Comparison of ENCODE assay signal across 19 cellular contexts in genomic region chr2:30201990-30202389, GRCh38. TPM values are rescaled to one million over a fixed set of nuclear protein-coding genes. Genes with fewer than 3 reads are reported as not detected.
DNase-seq lines count a peak whose midpoint lies in the region; ATAC-seq, FAIRE-seq and TF ChIP-seq lines count a peak whose summit lies in the region.
"Had no signal": no experiment of that assay in that cellular context is flagged by ENCODE, and none has a peak within 500 bp of the region (broad histone marks: within the 10 kb centered on the region; RNA-seq: fewer than 3 reads in every experiment).

No MANE protein-coding gene starts in this region.

- H3K36me3 Mint-ChIP-seq in activated CD4-positive, alpha-beta memory T cell treated with anti-CD3 and anti-CD28 coated beads, Interleukin-2, amount 10 ng/mL, durations not matched to agents 7 days and 5 days (ENCODE audit: low read depth): no peaks in the 10 kb centered on the region
- H3K36me3 Mint-ChIP-seq: brain; naive thymus-derived CD8-positive, alpha-beta T cell had no signal

- no peak for TF ChIP-seq CTCF in pancreas (IDR thresholded peaks at IDR 0.05)

- H3K9me3 Mint-ChIP-seq in activated CD4-positive, alpha-beta memory T cell treated with anti-CD3 and anti-CD28 coated beads, Interleukin-2, amount 10 ng/mL, durations not matched to agents 7 days and 5 days: no peaks in the 10 kb centered on the region
- H3K9me3 Mint-ChIP-seq: naive thymus-derived CD8-positive, alpha-beta T cell had no signal

- POLR2A ChIA-PET in activated CD4-positive, alpha-beta memory T cell treated with anti-CD3 and anti-CD28 coated beads, Interleukin-2, amount 10 ng/mL, durations not matched to agents 7 days and 5 days (lab: Charles Lee): no interaction called here

- CTCF ChIA-PET in activated CD4-positive, alpha-beta memory T cell treated with anti-CD3 and anti-CD28 coated beads, Interleukin-2, amount 10 ng/mL, durations not matched to agents 7 days and 5 days (lab: Charles Lee): interaction anchor here (1.0 to 1.8 kb wide), 3 partner anchors 37 to 510 kb away, joined by 4 to 9 read pairs (median 7); no protein-coding TSS in a partner anchor

- no peak overlapping the region for H3K4me3 Mint-ChIP-seq in activated CD4-positive, alpha-beta memory T cell treated with anti-CD3 and anti-CD28 coated beads, Interleukin-2, amount 10 ng/mL, durations not matched to agents 7 days and 5 days
- H3K4me3 Mint-ChIP-seq: brain; naive thymus-derived CD8-positive, alpha-beta T cell had no signal

- WGBS in pancreas, 2 donors: 19% methylated on average over 1 of the region's 1 CpG

- no peaks in the 10 kb centered on the region for H3K4me1 Mint-ChIP-seq in activated CD4-positive, alpha-beta memory T cell treated with anti-CD3 and anti-CD28 coated beads, Interleukin-2, amount 10 ng/mL, durations not matched to agents 7 days and 5 days

- no peaks in the 10 kb centered on the region for H3K9me3 ChIP-seq in pancreas
- H3K9me3 ChIP-seq: SJSA1 had no signal

- H3K4me1 ChIP-seq in pancreas: peaks cover 0 to 6% (median 0%) of the 10 kb centered on the region in 3 donors
- H3K4me1 ChIP-seq: SJSA1 had no signal

- H3K36me3 ChIP-seq in pancreas: no peaks in the 10 kb centered on the region
- H3K36me3 ChIP-seq: SJSA1 had no signal

- no peaks in the 10 kb centered on the region for H3K27me3 Mint-ChIP-seq in activated CD4-positive, alpha-beta memory T cell treated with anti-CD3 and anti-CD28 coated beads, Interleukin-2, amount 10 ng/mL, durations not matched to agents 7 days and 5 days
- H3K27me3 Mint-ChIP-seq: naive thymus-derived CD8-positive, alpha-beta T cell had no signal

- DNase-seq in AG08396 (ENCODE audit: low spot score): peak; percentile 19
- DNase-seq in astrocyte of the hippocampus (ENCODE audit: low read depth, low spot score): peak; percentile 24
- peak; percentile 43 for DNase-seq in left cardiac atrium
- no peak for DNase-seq in pancreas
- no peak for DNase-seq in SKM-1 treated with dmso at 0.1 percent for 144 hours (lab: John Stamatoyannopoulos, UW; ENCODE audit: unreplicated experiment)
- DNase-seq in amniotic stem cell (lab: John Stamatoyannopoulos, UW): no peak
- no peak for DNase-seq in activated CD4-positive, alpha-beta memory T cell treated with anti-CD3 and anti-CD28 coated beads, Interleukin-2, amount 10 ng/mL, durations not matched to agents 7 days and 5 days
- DNase-seq: activated effector memory CD4-positive, alpha-beta T cell treated with anti-CD3 and anti-CD28 coated beads, Interleukin-2, amount 50 U/mL, for 16 hours; effector CD8-positive, alpha-beta T cell; glutamatergic neuron; Kasumi-1; naive thymus-derived CD8-positive, alpha-beta T cell; NCI-H2081; stimulated activated naive CD8-positive, alpha-beta T cell treated with anti-CD3 and anti-CD28 coated beads, Interleukin-15, Interleukin-2, amounts not matched to agents 100 U/mL and 50 U/mL, for 24 hours had no signal

- H3K27ac ChIP-seq in pancreas: peak overlapping the region in 1 of 4 donors; percentile 14
- H3K27ac ChIP-seq: HL-60, SJSA1 had no signal

- no peak overlapping the region for H3K27ac Mint-ChIP-seq in activated CD4-positive, alpha-beta memory T cell treated with anti-CD3 and anti-CD28 coated beads, Interleukin-2, amount 10 ng/mL, durations not matched to agents 7 days and 5 days
- H3K27ac Mint-ChIP-seq: brain; naive thymus-derived CD8-positive, alpha-beta T cell had no signal

- no peak for FAIRE-seq in pancreas (lab: Jason Lieb, UNC)
- FAIRE-seq: TTC549 had no signal

- ATAC-seq in left cardiac atrium (peak; percentile 83 to 89), pancreas (peak in 3 of 4 donors; percentile 60 to 86 (median 80)), GM21723 (IDR thresholded peaks at IDR 0.05; ENCODE audit: unreplicated experiment) (no peak)
- ATAC-seq: naive thymus-derived CD8-positive, alpha-beta T cell; stimulated activated naive CD8-positive, alpha-beta T cell treated with anti-CD3 and anti-CD28 coated beads, Interleukin-15, Interleukin-2, amounts not matched to agents 100 U/mL and 50 U/mL, for 24 hours had no signal

- no peak overlapping the region for H3K4me3 ChIP-seq in pancreas
- H3K4me3 ChIP-seq: SJSA1 had no signal

- no peaks in the 10 kb centered on the region for H3K27me3 ChIP-seq in pancreas
- H3K27me3 ChIP-seq: SJSA1 had no signal

- intact Hi-C loops in left cardiac atrium (cut with DNase I) (loop anchor here (5.0 kb wide), 2 partner anchors 35 to 505 kb away; no protein-coding TSS in a partner anchor), pancreas (cut with DNase I) (no loop called here)

RNA-seq across cellular contexts. Expression of gene LBH, which starts 29.3 kb away (rescaled TPM):
- total RNA-seq in left cardiac atrium (10 to 100 TPM; 14.6 to 19.1 TPM), pancreas (10 to 100 TPM in 2 of 6 donors, 1 to 10 TPM in 4; 5.1 to 26.9 (median 7.4) TPM)
- polyA plus RNA-seq in pancreas: 10 to 100 TPM in 1 of 2 donors, 1 to 10 TPM in 1; 4.1 to 12.1 TPM
- total RNA-seq in activated CD4-positive, alpha-beta memory T cell treated with anti-CD3 and anti-CD28 coated beads, Interleukin-2, amount 10 ng/mL, durations not matched to agents 7 days and 5 days: 100 to 1,000 TPM; 105 to 110 TPM

RNA-seq across cellular contexts. Expression of gene YPEL5, which starts 55.2 kb away (rescaled TPM):
- total RNA-seq in left cardiac atrium (10 to 100 TPM; 54.0 to 55.2 TPM), pancreas (10 to 100 TPM; 22.8 to 53.2 (median 27.1) TPM)
- polyA plus RNA-seq in pancreas: 10 to 100 TPM; 20.6 to 42.1 TPM
- total RNA-seq in activated CD4-positive, alpha-beta memory T cell treated with anti-CD3 and anti-CD28 coated beads, Interleukin-2, amount 10 ng/mL, durations not matched to agents 7 days and 5 days: 10 to 100 TPM; 51.2 to 52.9 TPM

Comparison
In these comparisons a context has a peak if more than half of its experiments do, and no peak if none do; other contexts are left out.
1. DNase-seq: peak in AG08396 (single experiment), astrocyte of the hippocampus (single experiment) and left cardiac atrium (single experiment); none in pancreas (0 of 6), SKM-1 treated with dmso at 0.1 percent for 144 hours (single experiment), amniotic stem cell (single experiment) and activated CD4-positive, alpha-beta memory T cell treated with anti-CD3 and anti-CD28 coated beads, Interleukin-2, amount 10 ng/mL, durations not matched to agents 7 days and 5 days (single experiment).
2. intact Hi-C loops: an anchor here in left cardiac atrium (5.0 kb wide); none called in pancreas.